In the genomic region with DNA sequence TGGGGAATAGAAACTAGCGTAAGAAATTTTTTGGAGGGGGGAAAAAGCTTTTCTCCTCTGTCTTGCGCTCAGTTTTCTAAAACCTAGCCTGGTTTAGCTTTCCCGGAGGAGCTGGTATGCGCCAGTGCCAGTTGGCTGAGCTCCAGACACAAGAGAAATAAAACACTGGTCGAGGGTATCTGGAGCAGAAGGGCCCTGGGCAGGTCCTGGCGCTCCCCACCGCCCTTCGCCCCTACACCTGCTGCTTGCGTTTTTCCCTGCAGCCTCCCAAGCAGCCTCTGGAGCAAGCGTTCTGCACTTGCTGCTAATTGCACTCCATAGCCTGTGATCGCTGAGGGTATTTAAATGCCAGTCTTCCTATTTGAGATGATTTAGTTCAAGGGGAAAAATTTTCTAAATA, we compare ENCODE assay signal across 8 cellular contexts. TPM values are rescaled to one million over a fixed set of nuclear protein-coding genes. Genes with fewer than 3 reads are reported as not detected.
A peak's percentile ranks its signal among the peaks of the same experiment; 100 is the strongest.
DNase-seq lines count a peak whose midpoint lies in the region; ATAC-seq and TF ChIP-seq lines count a peak whose summit lies in the region.

No MANE protein-coding gene starts in this region.

- TF ChIP-seq POLR2A in esophagus squamous epithelium (IDR thresholded peaks at IDR 0.05): no peak

- peaks cover 17% of the 10 kb centered on the region for H3K4me1 Mint-ChIP-seq in neural crest cell
- peaks cover 9% of the 10 kb centered on the region in 2 donors for H3K4me1 Mint-ChIP-seq in effector memory CD8-positive, alpha-beta T cell (ENCODE audit: low read depth in 2 of 2)

- DNase-seq in DMS 273 treated with DMSO at 0.1 percent for 48 hours (lab: John Stamatoyannopoulos, UW) (peak; percentile 5), NCI-H510A treated with DMSO at 0.1 percent for 48 hours (lab: John Stamatoyannopoulos, UW) (peak; percentile 66), esophagus squamous epithelium (lab: John Stamatoyannopoulos, UW) (no peak), neural crest cell (ENCODE audit: low read depth, low spot score) (no peak), SKM-1 (lab: John Stamatoyannopoulos, UW; ENCODE audit: unreplicated experiment) (no peak)
- DNase-seq in effector memory CD8-positive, alpha-beta T cell: no peak

- H3K27me3 ChIP-seq in esophagus squamous epithelium: peaks cover 0 to 30% (median 2%) of the 10 kb centered on the region in 4 donors

- H3K4me1 ChIP-seq in esophagus squamous epithelium: peaks cover 0 to 25% (median 13%) of the 10 kb centered on the region in 3 donors

- H3K9me3 Mint-ChIP-seq in neural crest cell: no peaks in the 10 kb centered on the region
- no peaks in the 10 kb centered on the region for H3K9me3 Mint-ChIP-seq in effector memory CD8-positive, alpha-beta T cell

- peaks cover 53% of the 10 kb centered on the region for H3K27me3 Mint-ChIP-seq in neural crest cell (ENCODE audit: low read depth)
- H3K27me3 Mint-ChIP-seq in effector memory CD8-positive, alpha-beta T cell: peaks cover 34 to 53% of the 10 kb centered on the region in 2 donors

- no peaks in the 10 kb centered on the region for H3K36me3 Mint-ChIP-seq in neural crest cell (ENCODE audit: low read depth)
- no peaks in the 10 kb centered on the region for H3K36me3 Mint-ChIP-seq in effector memory CD8-positive, alpha-beta T cell (ENCODE audit: insufficient read depth)

- intact Hi-C loops in esophagus squamous epithelium (cut with DNase I): no loop called here

- peak overlapping the region in 3 of 4 donors; percentile 28 to 86 (median 82) for H3K27ac ChIP-seq in esophagus squamous epithelium

- peak overlapping the region; percentile 52 to 72 (median 58) for H3K4me3 ChIP-seq in esophagus squamous epithelium

- H3K36me3 ChIP-seq in esophagus squamous epithelium: no peaks in the 10 kb centered on the region

- no peaks in the 10 kb centered on the region for H3K9me3 ChIP-seq in esophagus squamous epithelium

- ATAC-seq in GM21619 (IDR thresholded peaks at IDR 0.05; ENCODE audit: unreplicated experiment): no peak
- no peak for ATAC-seq in GM18868 (IDR thresholded peaks at IDR 0.05; ENCODE audit: unreplicated experiment)
- ATAC-seq in effector memory CD8-positive, alpha-beta T cell (replicated peaks): no peak

- H3K27ac Mint-ChIP-seq in neural crest cell (ENCODE audit: unreplicated experiment): no peak overlapping the region
- H3K27ac Mint-ChIP-seq in effector memory CD8-positive, alpha-beta T cell: no peak overlapping the region

- TF ChIP-seq CTCF in esophagus squamous epithelium (IDR thresholded peaks at IDR 0.05): no peak
- no peak for TF ChIP-seq CTCF in neural crest cell (conservative IDR thresholded peaks at IDR 0.05)

- WGBS in esophagus squamous epithelium, 2 donors: 14 to 35% methylated on average over 6 of the region's 11 CpGs

- peak overlapping the region; percentile 36 for H3K4me3 Mint-ChIP-seq in neural crest cell
- H3K4me3 Mint-ChIP-seq in effector memory CD8-positive, alpha-beta T cell: no peak overlapping the region

RNA-seq across cellular contexts. Expression of a gene that starts 0.8 kb away (rescaled TPM):
- total RNA-seq in esophagus squamous epithelium (100 to 1,000 TPM in 1 of 4 donors, 10 to 100 TPM in 2, 1 to 10 TPM in 1; 8.0 to 122 (median 11.9) TPM), neural crest cell (not detected in 2 replicates)

RNA-seq across cellular contexts. Expression of a gene that starts 57.5 kb away (rescaled TPM):
- 100 to 1,000 TPM in 1 of 4 donors, 10 to 100 TPM in 3; 48.8 to 118 (median 62.7) TPM for total RNA-seq in esophagus squamous epithelium
- total RNA-seq in neural crest cell: 0.63 TPM in 1 of 2 replicates, not detected in the other

Comparison
In these comparisons a context has a peak if more than half of its experiments do, and no peak if none do; other contexts are left out.
1. DNase-seq: peak in DMS 273 treated with DMSO at 0.1 percent for 48 hours (single experiment) and NCI-H510A treated with DMSO at 0.1 percent for 48 hours (single experiment); none in esophagus squamous epithelium (single experiment), neural crest cell (single experiment), SKM-1 (single experiment) and effector memory CD8-positive, alpha-beta T cell (0 of 3).
2. RNA of a gene that starts 57.5 kb away (total RNA-seq): 48.8 to 118 TPM in esophagus squamous epithelium; 0.63 TPM in neural crest cell; every median in the first group is over 10 times any median in the second.